In the genomic region with DNA sequence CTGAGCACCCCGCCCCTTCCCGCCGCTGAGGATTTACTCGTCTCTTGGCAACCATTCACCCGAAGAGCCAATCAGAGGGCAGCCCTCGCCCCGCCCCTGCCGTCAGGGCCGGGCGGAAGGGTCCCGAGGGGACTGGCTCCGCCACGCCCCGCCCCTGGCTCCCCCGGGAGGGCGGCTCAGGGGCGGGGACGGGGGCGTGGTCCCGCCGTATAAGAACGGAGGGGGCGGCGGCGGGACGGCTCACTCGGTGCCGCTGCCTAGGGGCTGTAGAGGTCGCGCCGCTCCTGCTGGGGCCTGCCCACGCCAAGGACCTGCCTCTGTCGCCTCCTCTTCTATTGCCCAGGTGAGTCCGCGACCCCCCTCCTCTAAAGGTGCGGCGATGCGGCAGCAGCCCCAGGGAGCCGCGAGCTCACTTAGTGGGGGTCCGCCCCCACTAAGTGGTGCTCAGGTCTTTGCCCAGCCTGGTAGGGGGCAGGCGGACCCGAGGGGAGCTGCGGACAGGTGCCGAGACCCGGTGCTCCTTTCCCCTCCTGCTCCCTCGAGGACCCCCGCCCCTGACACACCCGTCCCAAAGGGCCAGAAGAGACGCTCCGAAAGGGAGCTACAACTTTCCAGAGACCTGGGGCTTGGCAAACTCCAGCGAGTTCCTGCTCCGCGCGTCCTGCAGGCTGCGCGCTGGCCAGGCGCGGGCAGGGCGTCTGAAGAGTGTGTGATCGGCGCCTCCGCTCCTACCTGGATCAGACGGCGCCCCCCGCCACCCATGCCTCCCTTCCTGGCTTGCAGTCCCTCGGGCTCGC, we compare ENCODE assay signal across 8 cellular contexts. TPM values are rescaled to one million over a fixed set of nuclear protein-coding genes. Genes with fewer than 3 reads are reported as not detected.
DNase-seq lines count a peak whose midpoint lies in the region; ATAC-seq lines count a peak whose summit lies in the region.

Gene TENT5C, plus strand, starts transcription at position 238 of the 797 bp plus-strand sequence. CDS start 16,821 bp downstream, outside the sequence.

- H3K18ac ChIP-seq in mesendoderm (ENCODE audit: low read length), result no peak within 1 kb of the TSS

- no peak within 1 kb of the TSS for H3K23ac ChIP-seq in mesendoderm (ENCODE audit: low read length)

- peak; percentile 90 for ATAC-seq in GM21381 (IDR thresholded peaks at IDR 0.05; ENCODE audit: unreplicated experiment)

- H3K36me3 ChIP-seq in endocrine pancreas (ENCODE audit: control insufficient read depth, insufficient read depth, low read length) (no peaks in the 10 kb centered on the region), mesendoderm (ENCODE audit: control insufficient read depth, insufficient read depth, low read length) (no peaks in the 10 kb centered on the region)

- H3K79me1 ChIP-seq in mesendoderm (ENCODE audit: low read length), result no peaks in the 10 kb centered on the region

- H3K9ac ChIP-seq in endocrine pancreas (ENCODE audit: control insufficient read depth, insufficient read depth, low read length), result peak within 1 kb of the TSS; percentile 85
- peak within 1 kb of the TSS; percentile 64 for H3K9ac ChIP-seq in mesendoderm (ENCODE audit: low read length)

- in situ Hi-C loops in Caki2 (cut with HindIII; ENCODE audit: low pct_unique_long_range_greater_than_20kb, low sequenced_read_pairs), result no loop called here

- no peak within 1 kb of the TSS for H2BK5ac ChIP-seq in mesendoderm (ENCODE audit: low read length)

- DNase-seq in Caki2 (ENCODE audit: low read depth), result peak; percentile 92
- peak; percentile 92 for DNase-seq in HT1080 (ENCODE audit: low read depth)
- peak; percentile 95 to 97 for DNase-seq in NOMO-1 (lab: John Stamatoyannopoulos, UW; ENCODE audit: unreplicated experiment in 2 of 2)
- peak; percentile 90 to 96 (median 94) for DNase-seq in activated CD8-positive, alpha-beta memory T cell treated with anti-CD3 and anti-CD28 coated beads for 48 hours (ENCODE audit: low read depth in 2 of 3, low spot score in 2 of 3)
- DNase-seq in mesendoderm, result peak; percentile 98
- peak; percentile 96 for DNase-seq in stimulated activated CD8-positive, alpha-beta memory T cell treated with anti-CD3 and anti-CD28 coated beads, Interleukin-12 subunit alpha, Interleukin-12 subunit beta, amount 100 ng/mL, for 24 hours (ENCODE audit: extremely low read depth)

- no peaks in the 10 kb centered on the region for H3K4me1 ChIP-seq in endocrine pancreas (ENCODE audit: control insufficient read depth, insufficient read depth, low read length)
- H3K4me1 ChIP-seq in mesendoderm (ENCODE audit: control insufficient read depth, low read depth, low read length), result no peaks in the 10 kb centered on the region

- no peak within 1 kb of the TSS for H4K5ac ChIP-seq in mesendoderm (ENCODE audit: low read length)

- no peak within 1 kb of the TSS for H2BK120ac ChIP-seq in mesendoderm (ENCODE audit: low read depth, low read length)

- H3K79me2 ChIP-seq in mesendoderm (ENCODE audit: control insufficient read depth, insufficient read depth, low read length), result no peaks in the 10 kb centered on the region

- H3K4me3 ChIP-seq in endocrine pancreas (ENCODE audit: control insufficient read depth, insufficient read depth, low read length) (peak within 1 kb of the TSS; percentile 93), mesendoderm (ENCODE audit: low read length) (peak within 1 kb of the TSS; percentile 86)

- no peak within 1 kb of the TSS for H2AK5ac ChIP-seq in mesendoderm (ENCODE audit: low read length)

- no peaks in the 10 kb centered on the region for H3K9me3 ChIP-seq in endocrine pancreas (ENCODE audit: control insufficient read depth, low read length)

- H3K4ac ChIP-seq in mesendoderm (ENCODE audit: low read depth, low read length), result no peak within 1 kb of the TSS

- peak within 1 kb of the TSS; percentile 85 for H3K4me2 ChIP-seq in mesendoderm (ENCODE audit: low read length)

- H3K56ac ChIP-seq in mesendoderm (ENCODE audit: low read length), result peak within 1 kb of the TSS; percentile 80

- no CpG with 5 or more reads among the region's 68 CpGs for WGBS in mesendoderm (ENCODE audit: extremely low coverage, insufficient coverage, low lambda C conversion rate)

- H4K8ac ChIP-seq in mesendoderm (ENCODE audit: low read depth, low read length), result no peak within 1 kb of the TSS

- H3K27me3 ChIP-seq in endocrine pancreas (ENCODE audit: control insufficient read depth, insufficient read depth, low read length) (no peaks in the 10 kb centered on the region), mesendoderm (ENCODE audit: insufficient read depth, low read length, poor library complexity) (no peaks in the 10 kb centered on the region)

- no peak within 1 kb of the TSS for H2BK15ac ChIP-seq in mesendoderm (replicated peaks; ENCODE audit: low read depth)

- H3K27ac ChIP-seq in mesendoderm (ENCODE audit: low read depth, low read length), result no peak within 1 kb of the TSS

RNA-seq across cellular contexts. Expression of gene TENT5C, which starts in this region (rescaled TPM):
- 0.07 TPM in 1 of 2 replicates, not detected in the other for total RNA-seq in Caki2 (2014; rRNA removed; shearing (Covaris generic); ENCODE audit: low replicate concordance)
- 0.77 and 1.7 TPM in 2 replicates for total RNA-seq in HT1080 (2014; rRNA removed; shearing (Covaris generic))
- 0.79 and 1.2 TPM in 2 replicates for polyA plus RNA-seq in HT1080 (2015; cell fraction: cytosol; rRNA removed)
- polyA plus RNA-seq in HT1080 (2015; cell fraction: nucleus; rRNA removed), result 1.1 and 1.2 TPM in 2 replicates
- polyA plus RNA-seq in mesendoderm (2013, experiment 1 of 2), result 0.18 TPM
- 0.22 TPM for polyA plus RNA-seq in mesendoderm (2013, experiment 2 of 2)

Comparison
In these comparisons a context has a peak if more than half of its experiments do, and no peak if none do; other contexts are left out.
1. Peak in DNase-seq in Caki2; RNA of the gene not detected or under 1 TPM.